ENCODE assay signal across 18 cellular contexts in genomic region chr16:50501251-50501650, GRCh38. TPM values are rescaled to one million over a fixed set of nuclear protein-coding genes. Genes with fewer than 3 reads are reported as not detected.
DNase-seq lines count a peak whose midpoint lies in the region; ATAC-seq, FAIRE-seq and TF ChIP-seq lines count a peak whose summit lies in the region.
"Had no signal": no experiment of that assay in that cellular context is flagged by ENCODE, and none has a peak within 500 bp of the region (broad histone marks: within the 10 kb centered on the region; RNA-seq: fewer than 3 reads in every experiment).

No MANE protein-coding gene starts in this region.

- H3F3A ChIP-seq in neural progenitor cell (ENCODE audit: low read depth), result peaks cover 11% of the 10 kb centered on the region

- no peak for TF ChIP-seq POLR2A in HepG2 (IDR thresholded peaks at IDR 0.05; ENCODE audit: insufficient read depth in 1 of 2, low read depth in 2 of 2, low read length in 2 of 2)
- TF ChIP-seq POLR2A in right lobe of liver (IDR thresholded peaks at IDR 0.05), result no peak

- no peak overlapping the region for H3K4me3 Mint-ChIP-seq in neural progenitor cell
- H3K4me3 Mint-ChIP-seq: CD4-positive, alpha-beta memory T cell; GM23338 had no signal

- H3K27ac ChIP-seq in HepG2 (ENCODE audit: extremely low read length, insufficient read depth, low read length) (peak overlapping the region; percentile 5), right lobe of liver (no peak overlapping the region), neural progenitor cell (no peak overlapping the region), tibial artery (peak overlapping the region; percentile 75 to 82), colonic mucosa (no peak overlapping the region)
- H3K27ac ChIP-seq: A549, C4-2B, HL-60 had no signal

- H3K9me3 Mint-ChIP-seq in neural progenitor cell, result no peaks in the 10 kb centered on the region
- H3K9me3 Mint-ChIP-seq: CD4-positive, alpha-beta memory T cell; GM23338 had no signal

- no peak overlapping the region; the same call in 1 of the 2 replicates for H3K9ac ChIP-seq in HepG2 (ENCODE audit: insufficient read depth, low read depth, low read length)
- no peak overlapping the region for H3K9ac ChIP-seq in neural progenitor cell
- H3K9ac ChIP-seq in colonic mucosa (ENCODE audit: low read depth in 2 of 2, low read length in 2 of 2), result no peak overlapping the region

- peaks cover 45% of the 10 kb centered on the region for H3K4me1 Mint-ChIP-seq in neural progenitor cell
- H3K4me1 Mint-ChIP-seq: CD4-positive, alpha-beta memory T cell had no signal

- no TSS peak for BruUV-seq in HepG2 (replicated peaks; lab: Mats Ljungman, UMichigan)

- H3K4me1 ChIP-seq in HepG2 (ENCODE audit: insufficient read depth, low read length), result peaks cover 85% of the 10 kb centered on the region
- no peaks in the 10 kb centered on the region for H3K4me1 ChIP-seq in right lobe of liver
- H3K4me1 ChIP-seq in neural progenitor cell, result peaks cover 26% of the 10 kb centered on the region
- peaks cover 0 to 66% (median 39%) of the 10 kb centered on the region in 4 donors for H3K4me1 ChIP-seq in tibial artery
- no peaks in the 10 kb centered on the region for H3K4me1 ChIP-seq in colonic mucosa
- H3K4me1 ChIP-seq: A549, BE2C had no signal

- FAIRE-seq in HepG2 (lab: Jason Lieb, UNC), result no peak
- FAIRE-seq: A549, G401.6, GM12891 had no signal

- H3K9me3 ChIP-seq in HepG2 (ENCODE audit: low read length) (0 out of 2 replicates have a peak, but pooled peaks cover 6% of the 10 kb centered on the region), right lobe of liver (no peaks in the 10 kb centered on the region), neural progenitor cell (ENCODE audit: low read depth) (no peaks in the 10 kb centered on the region), tibial artery (peaks cover 0 to 7% (median 0%) of the 10 kb centered on the region in 3 donors), colonic mucosa (no peaks in the 10 kb centered on the region)
- H3K9me3 ChIP-seq: A549, BE2C had no signal

- no peaks in the 10 kb centered on the region for H3K27me3 ChIP-seq in HepG2 (ENCODE audit: control insufficient read depth in 1 of 2, insufficient read depth in 2 of 2, low read length in 2 of 2)
- no peaks in the 10 kb centered on the region for H3K27me3 ChIP-seq in right lobe of liver
- no peaks in the 10 kb centered on the region for H3K27me3 ChIP-seq in neural progenitor cell
- H3K27me3 ChIP-seq in tibial artery, result no peaks in the 10 kb centered on the region
- H3K27me3 ChIP-seq in colonic mucosa, result no peaks in the 10 kb centered on the region
- H3K27me3 ChIP-seq: BE2C had no signal

- no peaks in the 10 kb centered on the region for H4K20me1 ChIP-seq in HepG2 (ENCODE audit: insufficient read depth, low read length)
- no peaks in the 10 kb centered on the region for H4K20me1 ChIP-seq in neural progenitor cell (ENCODE audit: low read depth)

- intact Hi-C loops in HepG2 (cut with micrococcal nuclease; ENCODE audit: unreplicated experiment), result no loop called here
- intact Hi-C loops in right lobe of liver (cut with DNase I), result no loop called here
- intact Hi-C loops in tibial artery (cut with DNase I; ENCODE audit: low total_unique reads), result no loop called here
- intact Hi-C loops in colonic mucosa (cut with DNase I), result loop anchor here (10.0 kb wide), 1 partner anchor 126 kb away; no protein-coding TSS in a partner anchor

- no peak for TF ChIP-seq RAD21 in HepG2 (CRISPR knock-in tag; IDR thresholded peaks at IDR 0.05)

- POLR2A ChIA-PET in HepG2 (lab: Yijun Ruan, JAX), result interaction anchor here (1.2 to 1.6 kb wide), 4 partner anchors 33 to 65 kb away, joined by 3 to 4 read pairs (median 4); partner anchors contain the start of gene NKD1

- peaks cover 7% of the 10 kb centered on the region for H3K79me2 ChIP-seq in HepG2 (ENCODE audit: insufficient read depth, low read length)
- no peaks in the 10 kb centered on the region for H3K79me2 ChIP-seq in neural progenitor cell (ENCODE audit: low read depth)

- CTCF ChIA-PET in HepG2 (lab: Yijun Ruan, JAX; ENCODE audit: low intra/inter-chr PET ratio, low total read pairs), result no interaction called here

- DNase-seq in HepG2 (ENCODE audit: low spot score) (no peak), right lobe of liver (no peak), neural progenitor cell (ENCODE audit: low spot score) (no peak), tibial artery (no peak), DMS153 (lab: John Stamatoyannopoulos, UW) (no peak), colonic mucosa (no peak)
- DNase-seq: BE2C; CD4-positive, alpha-beta memory T cell; DMS79 treated with DMSO at 0.1 percent for 48 hours; EL; H7 had no signal

- ATAC-seq in HepG2 (peak; percentile 5; the same call in 1 of the 3 replicates), right lobe of liver (no peak)
- ATAC-seq: A549, GM23338 had no signal

- H3K4me3 ChIP-seq in HepG2 (replicated peaks in 1 of 3; ENCODE audit: insufficient read depth in 1 of 3, low read depth in 2 of 3, low read length in 3 of 3) (no peak overlapping the region), right lobe of liver (no peak overlapping the region), neural progenitor cell (no peak overlapping the region), tibial artery (no peak overlapping the region), colonic mucosa (no peak overlapping the region)
- H3K4me3 ChIP-seq: A549, GM23338 had no signal

- TF ChIP-seq EP300 in HepG2 (IDR thresholded peaks at IDR 0.05; ENCODE audit: low read depth in 2 of 2, low read length in 2 of 2) (no peak), HepG2 (CRISPR knock-in tag; IDR thresholded peaks at IDR 0.05; ENCODE audit: borderline replicate concordance) (no peak)

- H3K27ac Mint-ChIP-seq in neural progenitor cell, result peak overlapping the region; percentile 57
- H3K27ac Mint-ChIP-seq: CD4-positive, alpha-beta memory T cell; GM23338 had no signal

- peaks cover 9% of the 10 kb centered on the region for H3K27me3 Mint-ChIP-seq in neural progenitor cell (ENCODE audit: insufficient read depth, low read depth)

- H3K4me2 ChIP-seq in HepG2 (ENCODE audit: low read depth, low read length), result no peak overlapping the region
- H3K4me2 ChIP-seq in neural progenitor cell, result no peak overlapping the region
- H3K4me2 ChIP-seq: A549, GM23338 had no signal

- TF ChIP-seq CTCF in HepG2 (CRISPR knock-in tag; IDR thresholded peaks at IDR 0.05) (no peak), right lobe of liver (IDR thresholded peaks at IDR 0.05) (no peak), neural progenitor cell (IDR thresholded peaks at IDR 0.05) (no peak), tibial artery (IDR thresholded peaks at IDR 0.05) (no peak), colonic mucosa (IDR thresholded peaks at IDR 0.05) (no peak)

- no peaks in the 10 kb centered on the region for H3K36me3 ChIP-seq in HepG2 (replicated peaks in 1 of 2; ENCODE audit: control insufficient read depth in 1 of 2, insufficient read depth in 2 of 2, low read length in 2 of 2)
- H3K36me3 ChIP-seq in right lobe of liver, result no peaks in the 10 kb centered on the region
- H3K36me3 ChIP-seq in neural progenitor cell, result no peaks in the 10 kb centered on the region
- H3K36me3 ChIP-seq in tibial artery, result no peaks in the 10 kb centered on the region
- H3K36me3 ChIP-seq in colonic mucosa, result no peaks in the 10 kb centered on the region
- H3K36me3 ChIP-seq: BE2C had no signal

- WGBS in HepG2 (ENCODE audit: low lambda C conversion rate), result 85% methylated on average over 2 of the region's 2 CpGs
- WGBS in right lobe of liver (ENCODE audit: insufficient coverage, low coverage, low lambda C conversion rate, missing lambda C conversion rate), result 100% methylated on average over 1 of the region's 2 CpGs

- in situ Hi-C loops in HepG2 (cut with HindIII; ENCODE audit: extremely low pct_ligation_motif_present, low pct_unique_long_range_greater_than_20kb), result no loop called here

- H3K36me3 Mint-ChIP-seq in neural progenitor cell, result peaks cover 4% of the 10 kb centered on the region
- H3K36me3 Mint-ChIP-seq: CD4-positive, alpha-beta memory T cell had no signal

- no peak overlapping the region for H2AFZ ChIP-seq in HepG2 (ENCODE audit: low read length)
- H2AFZ ChIP-seq in neural progenitor cell (replicated peaks), result no peak overlapping the region
- H2AFZ ChIP-seq: GM23338 had no signal

TF ChIP-seq in HepG2, 621 proteins besides CTCF, POLR2A, EP300 and RAD21 (continues in another document):
- TF ChIP-seq HDAC1 (CRISPR knock-in tag; IDR thresholded peaks at IDR 0.05) (no peak), ZNF788 (CRISPR knock-in tag; IDR thresholded peaks at IDR 0.05; ENCODE audit: borderline replicate concordance) (0 out of 2 replicates have a peak, but pooled peaks have one; percentile 18)

RNA-seq across cellular contexts. Expression of gene NKD1, which starts 46.9 kb away (rescaled TPM):
- 59.0 and 70.4 TPM in 2 replicates for total RNA-seq in HepG2 (2016; rRNA removed; fragmentation: Illumina TruSeq; extraction: Trizol)
- 19.9 and 25.5 TPM in 2 replicates for total RNA-seq in HepG2 (2016; cell fraction: cytosol; rRNA removed; fragmentation: Illumina TruSeq; extraction: Trizol; ENCODE audit: low read depth)
- total RNA-seq in HepG2 (2016; cell fraction: insoluble cytoplasmic fraction; rRNA removed; fragmentation: Illumina TruSeq; extraction: Trizol), result 50.0 and 70.7 TPM in 2 replicates
- total RNA-seq in HepG2 (2016; cell fraction: membrane; rRNA removed; fragmentation: Illumina TruSeq; extraction: Trizol), result 136 and 148 TPM in 2 replicates
- total RNA-seq in HepG2 (2016; cell fraction: nucleus; rRNA removed; fragmentation: Illumina TruSeq; extraction: Trizol), result 61.9 and 70.6 TPM in 2 replicates
- 86.1 and 121 TPM in 2 replicates for polyA plus RNA-seq in HepG2 (2011; rRNA removed)
- 22.3 and 49.7 TPM in 2 replicates for polyA plus RNA-seq in HepG2 (2011; cell fraction: cytosol; rRNA removed)
- 150 and 275 TPM in 2 replicates for polyA plus RNA-seq in HepG2 (2011; cell fraction: nucleus; rRNA removed)
- 58.7 and 76.3 TPM in 2 replicates for polyA plus RNA-seq in HepG2 (2012)
- 106 and 127 TPM in 2 replicates for polyA plus RNA-seq in HepG2 (2016; cell fraction: cytosol; fragmentation: Illumina TruSeq; extraction: Trizol; ENCODE audit: low read depth)
- polyA plus RNA-seq in HepG2 (2016; cell fraction: insoluble cytoplasmic fraction; fragmentation: Illumina TruSeq; extraction: Trizol; ENCODE audit: low read depth), result 95.8 and 124 TPM in 2 replicates
- polyA plus RNA-seq in HepG2 (2016; cell fraction: membrane; fragmentation: Illumina TruSeq; extraction: Trizol; ENCODE audit: low read depth), result 156 and 170 TPM in 2 replicates
- 155 and 169 TPM in 2 replicates for polyA plus RNA-seq in HepG2 (2016; cell fraction: nucleus; fragmentation: Illumina TruSeq; extraction: Trizol; ENCODE audit: insufficient read depth, low read depth)
- 0.02 and 110 TPM in 2 replicates for polyA minus RNA-seq in HepG2 (2011; rRNA and poly(A)+ RNA removed; ENCODE audit: low replicate concordance)
- polyA minus RNA-seq in HepG2 (2011; cell fraction: cytosol; rRNA and poly(A)+ RNA removed), result 14.3 and 28.8 TPM in 2 replicates
- 43.1 and 57.6 TPM in 2 replicates for polyA minus RNA-seq in HepG2 (2011; cell fraction: nucleus; rRNA and poly(A)+ RNA removed)
- 1 to 10 TPM in 5 of 6 experiments, under 1 TPM in 1; 0.69 to 2.6 (median 2.1) TPM for total RNA-seq in right lobe of liver
- total RNA-seq in neural progenitor cell (ENCODE audit: low replicate concordance), result 3.3 and 5.3 TPM in 2 replicates
- total RNA-seq in colonic mucosa, result 1 to 10 TPM; 2.3 TPM
- polyA plus RNA-seq: AG04450 had no signal

Comparison
In these comparisons a context has a peak if more than half of its experiments do, and no peak if none do; other contexts are left out.
1. H3K27ac ChIP-seq: peak in HepG2 (single experiment) and tibial artery (2 of 2); none in right lobe of liver (0 of 3), neural progenitor cell (single experiment) and colonic mucosa (single experiment).